11 cellular contexts compared by ENCODE assay signal in the genomic region with DNA sequence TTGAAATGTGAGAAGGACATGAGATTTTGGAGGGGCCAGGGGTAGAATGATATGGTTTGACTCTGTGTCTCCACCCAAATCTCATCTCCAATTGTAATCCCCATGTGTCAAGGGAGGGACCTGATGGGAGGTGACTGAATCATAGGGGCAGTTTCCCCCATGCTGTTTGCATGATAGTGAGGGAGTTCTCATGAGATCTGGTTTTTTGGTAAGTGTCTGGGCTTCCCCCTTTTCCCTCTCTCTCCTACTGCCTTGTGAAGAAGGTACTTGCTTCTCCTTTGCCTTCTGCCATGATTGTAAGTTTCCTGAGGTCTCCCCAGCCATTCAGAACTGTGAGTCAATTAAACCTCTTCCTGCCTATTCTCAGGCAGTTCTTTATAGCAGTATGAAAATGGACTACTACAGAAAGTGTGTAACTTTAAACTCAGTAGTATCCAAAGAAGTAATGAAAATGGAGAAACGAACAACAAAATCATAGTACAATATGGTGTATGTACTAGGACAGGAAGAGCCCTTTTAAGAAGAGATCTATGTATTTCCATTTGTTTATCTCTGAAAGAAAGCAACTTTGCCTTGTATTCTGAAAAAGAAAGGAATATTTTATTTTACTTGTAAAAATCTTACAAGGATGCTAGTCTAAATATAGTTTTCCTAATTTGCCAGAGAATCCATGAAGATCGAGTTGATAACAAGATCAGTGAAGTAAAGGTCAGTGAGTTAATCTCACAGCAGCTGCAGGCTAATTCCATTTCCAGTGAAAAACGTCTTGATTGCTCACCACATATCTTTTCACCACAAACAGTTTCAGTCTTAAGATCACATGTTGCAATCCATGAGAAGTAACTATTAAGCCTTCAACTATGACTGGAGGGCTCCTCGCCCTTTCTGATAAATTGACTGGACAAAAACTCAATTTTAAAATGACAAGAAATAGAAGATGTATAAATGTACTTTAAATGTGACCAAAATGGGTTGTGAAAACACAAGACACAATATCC. TPM values are rescaled to one million over a fixed set of nuclear protein-coding genes. Genes with fewer than 3 reads are reported as not detected.
DNase-seq lines count a peak whose midpoint lies in the region; ATAC-seq lines count a peak whose summit lies in the region.
"Had no signal": no experiment of that assay in that cellular context is flagged by ENCODE, and none has a peak within 500 bp of the region (broad histone marks: within the 10 kb centered on the region; RNA-seq: fewer than 3 reads in every experiment).

No MANE protein-coding gene starts in this region.

- DNase-seq in NOMO-1 treated with DMSO at 0.1 percent for 48 hours (lab: John Stamatoyannopoulos, UW; ENCODE audit: unreplicated experiment) (peak; percentile 73), NOMO-1 treated with dmso at 0.1 percent for 144 hours (lab: John Stamatoyannopoulos, UW; ENCODE audit: unreplicated experiment) (no peak), SK-MEL-5 (ENCODE audit: low read depth, low spot score) (peak; percentile 91), fibroblast of gingiva (ENCODE audit: low read depth) (peak; percentile 78), caudate nucleus (lab: John Stamatoyannopoulos, UW) (no peak), UCSD-AML1 (lab: John Stamatoyannopoulos, UW; ENCODE audit: unreplicated experiment) (no peak), head of caudate nucleus (no peak)
- no peak for DNase-seq in stimulated activated effector memory CD8-positive, alpha-beta T cell treated with anti-CD3 and anti-CD28 coated beads, Interleukin-12 subunit alpha, Interleukin-12 subunit beta, amount 100 ng/mL, for 72 hours (ENCODE audit: low spot score in 2 of 2)
- DNase-seq: activated naive CD4-positive, alpha-beta T cell had no signal

- H3K4me1 Mint-ChIP-seq in stimulated activated effector memory CD8-positive, alpha-beta T cell treated with anti-CD3 and anti-CD28 coated beads, Interleukin-12 subunit alpha, Interleukin-12 subunit beta, amount 100 ng/mL, for 72 hours: peaks cover 24% of the 10 kb centered on the region

- no peak overlapping the region for H3K4me3 Mint-ChIP-seq in stimulated activated effector memory CD8-positive, alpha-beta T cell treated with anti-CD3 and anti-CD28 coated beads, Interleukin-12 subunit alpha, Interleukin-12 subunit beta, amount 100 ng/mL, for 72 hours

- in situ Hi-C loops in SK-MEL-5 (cut with HindIII; ENCODE audit: low pct_unique_long_range_greater_than_20kb, low sequenced_read_pairs): loop anchor here (25.0 kb wide), 1 partner anchor 484 kb away; a partner anchor contains a TSS

- peak; percentile 79 for ATAC-seq in stimulated activated effector memory CD8-positive, alpha-beta T cell treated with anti-CD3 and anti-CD28 coated beads, Interleukin-12 subunit alpha, Interleukin-12 subunit beta, amount 100 ng/mL, for 72 hours
- ATAC-seq: Panc1 had no signal

- no peak overlapping the region for H3K27ac ChIP-seq in caudate nucleus (ENCODE audit: low read depth, low read length)
- H3K27ac ChIP-seq: 22Rv1 had no signal

- no peaks in the 10 kb centered on the region for H3K36me3 Mint-ChIP-seq in stimulated activated effector memory CD8-positive, alpha-beta T cell treated with anti-CD3 and anti-CD28 coated beads, Interleukin-12 subunit alpha, Interleukin-12 subunit beta, amount 100 ng/mL, for 72 hours

- intact Hi-C loops in head of caudate nucleus (cut with DNase I): no loop called here

- H3K9me3 Mint-ChIP-seq in stimulated activated effector memory CD8-positive, alpha-beta T cell treated with anti-CD3 and anti-CD28 coated beads, Interleukin-12 subunit alpha, Interleukin-12 subunit beta, amount 100 ng/mL, for 72 hours: peaks cover 8% of the 10 kb centered on the region

- peak overlapping the region; percentile 26 for H3K27ac Mint-ChIP-seq in stimulated activated effector memory CD8-positive, alpha-beta T cell treated with anti-CD3 and anti-CD28 coated beads, Interleukin-12 subunit alpha, Interleukin-12 subunit beta, amount 100 ng/mL, for 72 hours

RNA-seq across cellular contexts. Expression of a gene that starts 20.5 kb away (rescaled TPM):
- total RNA-seq in SK-MEL-5 (2014; rRNA removed; shearing (Covaris generic)): 31.5 and 33.0 TPM in 2 replicates
- polyA plus RNA-seq in SK-MEL-5 (2015; cell fraction: cytosol; rRNA removed): 19.1 and 24.9 TPM in 2 replicates
- 51.1 and 54.5 TPM in 2 replicates for polyA plus RNA-seq in SK-MEL-5 (2015; cell fraction: nucleus; rRNA removed)

RNA-seq across cellular contexts. Expression of a gene that starts 52.4 kb away (rescaled TPM):
- total RNA-seq in SK-MEL-5 (2014; rRNA removed; shearing (Covaris generic)): 1,280 and 1,422 TPM in 2 replicates
- 927 and 1,082 TPM in 2 replicates for polyA plus RNA-seq in SK-MEL-5 (2015; cell fraction: cytosol; rRNA removed)
- polyA plus RNA-seq in SK-MEL-5 (2015; cell fraction: nucleus; rRNA removed): 224 and 248 TPM in 2 replicates

Comparison
In these comparisons a context has a peak if more than half of its experiments do, and no peak if none do; other contexts are left out.
1. DNase-seq: peak in NOMO-1 treated with DMSO at 0.1 percent for 48 hours (single experiment), SK-MEL-5 (single experiment) and fibroblast of gingiva (single experiment); none in NOMO-1 treated with dmso at 0.1 percent for 144 hours (single experiment), stimulated activated effector memory CD8-positive, alpha-beta T cell treated with anti-CD3 and anti-CD28 coated beads, Interleukin-12 subunit alpha, Interleukin-12 subunit beta, amount 100 ng/mL, for 72 hours (0 of 2), caudate nucleus (0 of 61), UCSD-AML1 (single experiment) and head of caudate nucleus (0 of 42).